In the genomic region with DNA sequence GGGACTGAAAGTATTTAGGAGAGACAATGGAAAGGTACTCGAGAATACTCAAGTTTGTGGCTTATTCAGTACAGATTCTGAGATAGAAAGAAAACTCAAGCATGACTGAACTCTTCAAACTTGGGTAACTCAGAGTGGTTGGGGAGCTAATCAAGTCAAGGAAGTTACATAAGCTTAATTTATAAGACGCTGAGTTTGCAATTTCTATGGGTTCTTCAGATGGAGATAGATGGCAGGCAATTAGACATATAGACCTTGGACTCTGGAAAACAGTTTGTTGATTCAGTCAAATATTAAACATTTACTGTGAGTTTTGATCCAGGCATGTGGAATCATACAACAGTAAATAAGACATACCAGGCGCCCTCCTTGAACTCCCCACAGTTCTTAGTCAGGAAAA, we compare ENCODE assay signal across 25 cellular contexts.
A peak's percentile ranks its signal among the peaks of the same experiment; 100 is the strongest.
DNase-seq lines count a peak whose midpoint lies in the region; ATAC-seq, FAIRE-seq and TF ChIP-seq lines count a peak whose summit lies in the region.
"Had no signal": no experiment of that assay in that cellular context is flagged by ENCODE, and none has a peak within 500 bp of the region (broad histone marks: within the 10 kb centered on the region; RNA-seq: fewer than 3 reads in every experiment).

No MANE protein-coding gene starts in this region.

- BruUV-seq in HepG2 (replicated peaks; lab: Mats Ljungman, UMichigan), result no TSS peak

- H3K27ac Mint-ChIP-seq in GM23338, result 0 out of 2 replicates have a peak overlapping the region, but pooled peaks have one; percentile 22
- H3K27ac Mint-ChIP-seq: CD14-positive monocyte; CD4-positive, alpha-beta memory T cell; CD4-positive, CD25-positive, alpha-beta regulatory T cell; CD8-positive, alpha-beta memory T cell had no signal

- no peak overlapping the region for H3K4me3 ChIP-seq in HepG2 (replicated peaks in 1 of 3; ENCODE audit: insufficient read depth in 1 of 3, low read depth in 2 of 3, low read length in 3 of 3)
- no peak overlapping the region for H3K4me3 ChIP-seq in right lobe of liver
- H3K4me3 ChIP-seq in GM23338, result no peak overlapping the region
- no peak overlapping the region for H3K4me3 ChIP-seq in SK-N-MC
- H3K4me3 ChIP-seq: BLaER1 had no signal

- H3K4me1 ChIP-seq in HepG2 (ENCODE audit: insufficient read depth, low read length), result no peaks in the 10 kb centered on the region
- H3K4me1 ChIP-seq in right lobe of liver, result no peaks in the 10 kb centered on the region
- peaks cover 28% of the 10 kb centered on the region for H3K4me1 ChIP-seq in GM23338 (ENCODE audit: insufficient read depth)
- H3K4me1 ChIP-seq: BE2C, BLaER1 had no signal

- H3K36me3 Mint-ChIP-seq in GM23338 (ENCODE audit: low read depth), result no peaks in the 10 kb centered on the region
- H3K36me3 Mint-ChIP-seq: CD14-positive monocyte; CD4-positive, alpha-beta memory T cell; CD4-positive, CD25-positive, alpha-beta regulatory T cell; CD8-positive, alpha-beta memory T cell had no signal

- no peaks in the 10 kb centered on the region for H3K27me3 ChIP-seq in HepG2 (ENCODE audit: control insufficient read depth in 1 of 2, insufficient read depth in 2 of 2, low read length in 2 of 2)
- no peaks in the 10 kb centered on the region for H3K27me3 ChIP-seq in right lobe of liver
- no peaks in the 10 kb centered on the region for H3K27me3 ChIP-seq in GM23338 (ENCODE audit: insufficient read depth)
- H3K27me3 ChIP-seq: BE2C, BLaER1 had no signal

- WGBS in HepG2 (ENCODE audit: low lambda C conversion rate), result 18% methylated on average over 3 of the region's 3 CpGs
- 47% methylated on average over 3 of the region's 3 CpGs for WGBS in right lobe of liver (ENCODE audit: insufficient coverage, low coverage, low lambda C conversion rate, missing lambda C conversion rate)

- in situ Hi-C loops in HepG2 (cut with HindIII; ENCODE audit: extremely low pct_ligation_motif_present, low pct_unique_long_range_greater_than_20kb), result no loop called here

- H3K4me3 Mint-ChIP-seq in GM23338, result no peak overlapping the region
- H3K4me3 Mint-ChIP-seq: CD14-positive monocyte; CD4-positive, alpha-beta memory T cell; CD4-positive, CD25-positive, alpha-beta regulatory T cell; CD8-positive, alpha-beta memory T cell had no signal

- H3K27ac ChIP-seq in HepG2 (ENCODE audit: extremely low read length, insufficient read depth, low read length) (no peak overlapping the region), right lobe of liver (no peak overlapping the region), GM23338 (ENCODE audit: low read depth) (no peak overlapping the region), SK-N-MC (no peak overlapping the region)
- H3K27ac ChIP-seq: 22Rv1, BLaER1 had no signal

- no peak for TF ChIP-seq RAD21 in HepG2 (CRISPR knock-in tag; IDR thresholded peaks at IDR 0.05)

- H3K4me2 ChIP-seq in HepG2 (ENCODE audit: low read depth, low read length) (no peak overlapping the region), GM23338 (no peak overlapping the region)
- H3K4me2 ChIP-seq: BLaER1 had no signal

- H4K20me1 ChIP-seq in HepG2 (ENCODE audit: insufficient read depth, low read length) (no peaks in the 10 kb centered on the region), GM23338 (replicated peaks; ENCODE audit: insufficient read depth) (no peaks in the 10 kb centered on the region)
- H4K20me1 ChIP-seq: BLaER1 had no signal

- H3K9ac ChIP-seq in HepG2 (ENCODE audit: insufficient read depth, low read depth, low read length), result no peak overlapping the region
- H3K9ac ChIP-seq in SK-N-MC (ENCODE audit: insufficient read length), result no peak overlapping the region
- H3K9ac ChIP-seq: BLaER1 had no signal

- FAIRE-seq in HepG2 (lab: Jason Lieb, UNC), result no peak
- FAIRE-seq: GM12891, GM19239 had no signal

- ATAC-seq in HepG2 (no peak), right lobe of liver (no peak), GM23338 (no peak), HG03025 (IDR thresholded peaks at IDR 0.05; ENCODE audit: low FRiP score, unreplicated experiment) (no peak)

- TF ChIP-seq EP300 in HepG2 (IDR thresholded peaks at IDR 0.05; ENCODE audit: low read depth in 2 of 2, low read length in 2 of 2), result no peak
- TF ChIP-seq EP300 in HepG2 (CRISPR knock-in tag; IDR thresholded peaks at IDR 0.05; ENCODE audit: borderline replicate concordance), result no peak

- intact Hi-C loops in HepG2 (cut with micrococcal nuclease; ENCODE audit: unreplicated experiment), result loop anchor here (5.0 kb wide), 1 partner anchor 1239 kb away; no protein-coding TSS in a partner anchor
- intact Hi-C loops in right lobe of liver (cut with DNase I), result no loop called here

- no peak for TF ChIP-seq CTCF in HepG2 (CRISPR knock-in tag; IDR thresholded peaks at IDR 0.05)
- no peak for TF ChIP-seq CTCF in right lobe of liver (IDR thresholded peaks at IDR 0.05)
- no peak for TF ChIP-seq CTCF in GM23338 (conservative IDR thresholded peaks at IDR 0.05; ENCODE audit: low read depth in 2 of 2)

- H3K9me3 ChIP-seq in HepG2 (ENCODE audit: low read length), result no peaks in the 10 kb centered on the region
- no peaks in the 10 kb centered on the region for H3K9me3 ChIP-seq in right lobe of liver
- H3K9me3 ChIP-seq in SK-N-MC (ENCODE audit: low read depth, low read length), result no peaks in the 10 kb centered on the region
- H3K9me3 ChIP-seq: BE2C, BLaER1 had no signal

- H3K79me2 ChIP-seq in HepG2 (ENCODE audit: insufficient read depth, low read length) (no peaks in the 10 kb centered on the region), GM23338 (replicated peaks; ENCODE audit: insufficient read depth) (no peaks in the 10 kb centered on the region)

- peaks cover 24% of the 10 kb centered on the region for H3K4me1 Mint-ChIP-seq in GM23338
- H3K4me1 Mint-ChIP-seq: CD14-positive monocyte; CD4-positive, alpha-beta memory T cell; CD4-positive, CD25-positive, alpha-beta regulatory T cell; CD8-positive, alpha-beta memory T cell had no signal

- H3K9me2 ChIP-seq in GM23338 (ENCODE audit: insufficient read depth), result peaks cover 8% of the 10 kb centered on the region; the same call in 1 of the 2 replicates

- POLR2A ChIA-PET in HepG2 (lab: Yijun Ruan, JAX), result no interaction called here

- TF ChIP-seq POLR2A in HepG2 (IDR thresholded peaks at IDR 0.05; ENCODE audit: insufficient read depth in 1 of 2, low read depth in 2 of 2, low read length in 2 of 2), result no peak
- no peak for TF ChIP-seq POLR2A in right lobe of liver (IDR thresholded peaks at IDR 0.05)

- H3K36me3 ChIP-seq in HepG2 (replicated peaks in 1 of 2; ENCODE audit: control insufficient read depth in 1 of 2, insufficient read depth in 2 of 2, low read length in 2 of 2), result no peaks in the 10 kb centered on the region
- no peaks in the 10 kb centered on the region for H3K36me3 ChIP-seq in right lobe of liver
- no peaks in the 10 kb centered on the region for H3K36me3 ChIP-seq in GM23338 (ENCODE audit: insufficient read depth)
- H3K36me3 ChIP-seq in SK-N-MC (ENCODE audit: insufficient read depth, low read length), result no peaks in the 10 kb centered on the region
- H3K36me3 ChIP-seq: BE2C, BLaER1 had no signal

- DNase-seq in HepG2 (ENCODE audit: low spot score) (no peak), right lobe of liver (no peak), GM23338 (ENCODE audit: low spot score) (no peak), SK-N-MC (ENCODE audit: low read depth, low spot score) (peak; percentile 8), NCI-H526 treated with DMSO at 0.1 percent for 48 hours (lab: John Stamatoyannopoulos, UW) (no peak)
- DNase-seq: ACHN; BE2C; C1 segment of cervical spinal cord; CD4-positive, alpha-beta memory T cell; CD4-positive, CD25-positive, alpha-beta regulatory T cell; CD8-positive, alpha-beta memory T cell; COR-L47; DMS 273 treated with DMSO at 0.1 percent for 48 hours; DMS153; DMS53; DMS79; DND-41; EL; GDM1 had no signal

- H2AFZ ChIP-seq in HepG2 (ENCODE audit: low read length) (no peak overlapping the region), GM23338 (0 out of 2 replicates have a peak overlapping the region, but pooled peaks have one; percentile 64)

- no peaks in the 10 kb centered on the region; the same call in 1 of the 3 replicates for H3K9me3 Mint-ChIP-seq in GM23338

- H3F3A ChIP-seq in GM23338 (replicated peaks; ENCODE audit: low read depth), result no peaks in the 10 kb centered on the region

- CTCF ChIA-PET in HepG2 (lab: Yijun Ruan, JAX; ENCODE audit: low intra/inter-chr PET ratio, low total read pairs), result no interaction called here

- peaks cover 2% of the 10 kb centered on the region for H3K27me3 Mint-ChIP-seq in GM23338 (ENCODE audit: insufficient read depth, low read depth, poor library complexity)
- H3K27me3 Mint-ChIP-seq: CD4-positive, alpha-beta memory T cell; CD4-positive, CD25-positive, alpha-beta regulatory T cell; CD8-positive, alpha-beta memory T cell had no signal

TF ChIP-seq in HepG2, 621 proteins besides CTCF, POLR2A, EP300 and RAD21 (continues in another document):
- TF ChIP-seq MAFF (IDR thresholded peaks at IDR 0.05; ENCODE audit: low read depth, low read length), result peak; percentile 62
- peak; percentile 53 to 77; a peak in 3 of 4 replicates for TF ChIP-seq MAFK (conservative IDR thresholded peaks at IDR 0.05 in 1 of 2, IDR thresholded peaks at IDR 0.05 in 1 of 2; ENCODE audit: low read length in 2 of 2)
- no peak for TF ChIP-seq ZGPAT (CRISPR knock-in tag; IDR thresholded peaks at IDR 0.05)

TF ChIP-seq in GM23338, 12 proteins besides CTCF, POLR2A, EP300 and RAD21 (continues in another document):
- TF ChIP-seq EZH2phosphoT487 (IDR thresholded peaks at IDR 0.05; ENCODE audit: unreplicated experiment) (no peak), NANOG (IDR thresholded peaks at IDR 0.05; ENCODE audit: borderline replicate concordance) (no peak), CREB1 (CRISPR knock-in tag; IDR thresholded peaks at IDR 0.05; ENCODE audit: low read depth) (no peak), ZNF114 (CRISPR knock-in tag; IDR thresholded peaks at IDR 0.05) (no peak), POLR2AphosphoS5 (IDR thresholded peaks at IDR 0.05; ENCODE audit: low read depth) (no peak)
